Comparison of ENCODE assay signal across 8 cellular contexts in genomic region chr2:219530048-219530963, GRCh38. TPM values are rescaled to one million over a fixed set of nuclear protein-coding genes. Genes with fewer than 3 reads are reported as not detected.
DNase-seq lines count a peak whose midpoint lies in the region; TF ChIP-seq lines count a peak whose summit lies in the region.

No MANE protein-coding gene starts in this region.

- H4K5ac ChIP-seq in H9 (ENCODE audit: insufficient read length, low read depth, low read length) = no peak overlapping the region

- no peaks in the 10 kb centered on the region for H4K20me1 ChIP-seq in H9 (ENCODE audit: control insufficient read depth, insufficient read depth, insufficient read length)

- no peak overlapping the region for H3T11ph ChIP-seq in H9 (ENCODE audit: low read length)

- H3K4me2 ChIP-seq in H9 (ENCODE audit: insufficient read depth, insufficient read length, low read length) = peak overlapping the region; percentile 40

- H3K27me3 ChIP-seq in H9 (ENCODE audit: insufficient read depth, low read length) (no peaks in the 10 kb centered on the region; the same call in 1 of the 2 replicates), thyroid gland (no peaks in the 10 kb centered on the region)

- H3K27ac ChIP-seq in H9 (ENCODE audit: insufficient read length, low read depth, low read length) (no peak overlapping the region), thyroid gland (no peak overlapping the region)

- no peak overlapping the region for H2BK12ac ChIP-seq in H9 (ENCODE audit: insufficient read length, low read depth, low read length)

- H3K4me3 Mint-ChIP-seq in H9 (peak overlapping the region; percentile 22 to 67), osteocyte (ENCODE audit: unreplicated experiment) (peak overlapping the region; percentile 31)

- H3K4me1 ChIP-seq in H9 (ENCODE audit: insufficient read depth, low read length) (peaks cover 3% of the 10 kb centered on the region; the same call in 1 of the 2 replicates), thyroid gland (no peaks in the 10 kb centered on the region)

- H3K27me3 Mint-ChIP-seq in H9 (ENCODE audit: low read depth) (peaks cover 69% of the 10 kb centered on the region), osteocyte (ENCODE audit: unreplicated experiment) (peaks cover 48% of the 10 kb centered on the region)

- no peak overlapping the region for H3K18ac ChIP-seq in H9 (ENCODE audit: insufficient read length, low read depth, low read length)

- H3K4me1 Mint-ChIP-seq in H9 = peaks cover 37 to 44% of the 10 kb centered on the region in 2 experiments
- H3K4me1 Mint-ChIP-seq in osteocyte (ENCODE audit: unreplicated experiment) = peaks cover 8% of the 10 kb centered on the region

- H4K8ac ChIP-seq in H9 (replicated peaks; ENCODE audit: insufficient read length, low read depth, low read length) = no peak overlapping the region

- H3K56ac ChIP-seq in H9 (ENCODE audit: insufficient read length, low read depth, low read length) = no peak overlapping the region

- no peaks in the 10 kb centered on the region for H3K79me1 ChIP-seq in H9 (ENCODE audit: insufficient read depth, low read depth, low read length, poor library complexity, severe bottlenecking)

- peak; percentile 68 for DNase-seq in GDM1 (lab: John Stamatoyannopoulos, UW)
- DNase-seq in H9 = peak; percentile 92
- peak; percentile 89 for DNase-seq in LoVo (ENCODE audit: low spot score)
- DNase-seq in SIG-M5 treated with dmso at 0.1 percent for 504 hours (lab: John Stamatoyannopoulos, UW; ENCODE audit: unreplicated experiment) = peak; percentile 87
- peak; percentile 45 for DNase-seq in activated gamma-delta T cell (lab: John Stamatoyannopoulos, UW)
- peak; percentile 62 for DNase-seq in foreskin melanocyte
- peak; percentile 96 for DNase-seq in osteocyte (ENCODE audit: extremely low spot score, unreplicated experiment)
- peak; percentile 72 to 84 for DNase-seq in thyroid gland

- no peak overlapping the region for H3K4ac ChIP-seq in H9 (ENCODE audit: low read depth, low read length)

- H2AFZ ChIP-seq in H9 (ENCODE audit: low read length) = no peak overlapping the region

- H3K27ac Mint-ChIP-seq in H9 (peak overlapping the region in 1 of 3 experiments; percentile 15; a peak in 1 of 7 replicates), osteocyte (ENCODE audit: unreplicated experiment) (no peak overlapping the region)

- intact Hi-C loops in thyroid gland (cut with DNase I) = loop anchor here (2.0 to 5.0 kb wide), 2 partner anchors 73 to 130 kb away; no protein-coding TSS in a partner anchor

- H3K9me3 Mint-ChIP-seq in H9 = no peaks in the 10 kb centered on the region; a peak in 2 of 5 replicates
- no peaks in the 10 kb centered on the region for H3K9me3 Mint-ChIP-seq in osteocyte (ENCODE audit: unreplicated experiment)

- H4K91ac ChIP-seq in H9 (ENCODE audit: insufficient read length, low read depth, low read length) = no peak overlapping the region

- H3K4me3 ChIP-seq in thyroid gland (replicated peaks in 1 of 3) = no peak overlapping the region

- no peaks in the 10 kb centered on the region for H3K79me2 ChIP-seq in H9 (ENCODE audit: insufficient read depth, low read length)

- H3K23ac ChIP-seq in H9 (ENCODE audit: insufficient read length, low read depth, low read length) = no peak overlapping the region

- no peak for TF ChIP-seq POLR2A in thyroid gland (IDR thresholded peaks at IDR 0.05)

- no peak overlapping the region for H2AK5ac ChIP-seq in H9 (ENCODE audit: insufficient read length, low read length)

- H2BK20ac ChIP-seq in H9 (ENCODE audit: low read depth, low read length, poor library complexity, severe bottlenecking) = no peak overlapping the region

- H3K36me3 ChIP-seq in thyroid gland = no peaks in the 10 kb centered on the region

- H3K36me3 Mint-ChIP-seq in H9 (ENCODE audit: insufficient read depth in 1 of 3, low read depth in 3 of 3) (no peaks in the 10 kb centered on the region), osteocyte (ENCODE audit: unreplicated experiment) (no peaks in the 10 kb centered on the region)

- H2BK120ac ChIP-seq in H9 (ENCODE audit: low read depth, low read length, poor library complexity, severe bottlenecking) = no peak overlapping the region

- H2BK5ac ChIP-seq in H9 (ENCODE audit: insufficient read length, low read length) = no peak overlapping the region

- H3K9me3 ChIP-seq in H9 (ENCODE audit: control insufficient read depth, low read depth, low read length) (no peaks in the 10 kb centered on the region), thyroid gland (no peaks in the 10 kb centered on the region)

- no peak overlapping the region for H3K9ac ChIP-seq in H9 (ENCODE audit: extremely low read depth, insufficient read length, low read length)

- WGBS in H9 (ENCODE audit: extremely low coverage, insufficient read length, low lambda C conversion rate) = no CpG with 5 or more reads among the region's 21 CpGs
- WGBS in thyroid gland, 2 donors = 16 to 22% methylated on average over 14 to 21 of the region's 21 CpGs

- peaks cover 3% of the 10 kb centered on the region for H3K23me2 ChIP-seq in H9 (ENCODE audit: insufficient read length, low read depth, low read length, poor library complexity, severe bottlenecking)

- TF ChIP-seq CTCF in H9 (conservative IDR thresholded peaks at IDR 0.05) (peak; percentile 98), osteocyte (IDR thresholded peaks at IDR 0.05) (peak; percentile 97), thyroid gland (IDR thresholded peaks at IDR 0.05) (peak; percentile 86 to 99 (median 97))

- H3K14ac ChIP-seq in H9 (ENCODE audit: insufficient read depth, low read length) = no peak overlapping the region

- no peak overlapping the region for H2BK15ac ChIP-seq in H9 (ENCODE audit: low read depth, low read length)

RNA-seq across cellular contexts. Expression of gene CHPF, which starts 13.3 kb away (rescaled TPM):
- 45.1 and 46.5 TPM in 2 replicates for total RNA-seq in H9 (2021)
- total RNA-seq in osteocyte = 144 and 151 TPM in 2 replicates
- total RNA-seq in thyroid gland = 100 to 1,000 TPM in 3 of 4 donors, 10 to 100 TPM in 1; 57.2 to 194 (median 141) TPM

RNA-seq across cellular contexts. Expression of gene TMEM198, which starts 13.5 kb away (rescaled TPM):
- total RNA-seq in H9 (2021) = 7.7 and 8.8 TPM in 2 replicates
- 5.3 and 6.7 TPM in 2 replicates for total RNA-seq in osteocyte
- 10 to 100 TPM in 1 of 4 donors, 1 to 10 TPM in 3; 4.6 to 10.9 (median 5.4) TPM for total RNA-seq in thyroid gland

RNA-seq across cellular contexts. Expression of gene ASIC4, which starts 16.0 kb away (rescaled TPM):
- total RNA-seq in H9 (2021) = 0.37 and 0.42 TPM in 2 replicates
- 0.11 and 0.13 TPM in 2 replicates for total RNA-seq in osteocyte
- not detected for total RNA-seq in thyroid gland

RNA-seq across cellular contexts. Expression of gene GMPPA, which starts 31.6 kb away (rescaled TPM):
- 32.0 and 34.5 TPM in 2 replicates for total RNA-seq in H9 (2021)
- total RNA-seq in osteocyte = 41.4 and 42.5 TPM in 2 replicates
- 10 to 100 TPM; 26.5 to 50.6 (median 42.6) TPM for total RNA-seq in thyroid gland

RNA-seq across cellular contexts. Expression of gene OBSL1, which starts 41.0 kb away (rescaled TPM):
- 139 and 140 TPM in 2 replicates for total RNA-seq in H9 (2021)
- 168 and 174 TPM in 2 replicates for total RNA-seq in osteocyte
- 100 to 1,000 TPM; 142 to 200 (median 170) TPM for total RNA-seq in thyroid gland

Comparison
In these comparisons a context has a peak if more than half of its experiments do, and no peak if none do; other contexts are left out.
1. DNase-seq: peak in every context shown above with its lines; median percentile 96 in osteocyte; 92 in H9; 89 in LoVo; 87 in SIG-M5 treated with dmso at 0.1 percent for 504 hours; 78 in thyroid gland; 68 in GDM1; 62 in foreskin melanocyte; 45 in activated gamma-delta T cell.